19 cellular contexts compared by ENCODE assay signal in the genomic region with DNA sequence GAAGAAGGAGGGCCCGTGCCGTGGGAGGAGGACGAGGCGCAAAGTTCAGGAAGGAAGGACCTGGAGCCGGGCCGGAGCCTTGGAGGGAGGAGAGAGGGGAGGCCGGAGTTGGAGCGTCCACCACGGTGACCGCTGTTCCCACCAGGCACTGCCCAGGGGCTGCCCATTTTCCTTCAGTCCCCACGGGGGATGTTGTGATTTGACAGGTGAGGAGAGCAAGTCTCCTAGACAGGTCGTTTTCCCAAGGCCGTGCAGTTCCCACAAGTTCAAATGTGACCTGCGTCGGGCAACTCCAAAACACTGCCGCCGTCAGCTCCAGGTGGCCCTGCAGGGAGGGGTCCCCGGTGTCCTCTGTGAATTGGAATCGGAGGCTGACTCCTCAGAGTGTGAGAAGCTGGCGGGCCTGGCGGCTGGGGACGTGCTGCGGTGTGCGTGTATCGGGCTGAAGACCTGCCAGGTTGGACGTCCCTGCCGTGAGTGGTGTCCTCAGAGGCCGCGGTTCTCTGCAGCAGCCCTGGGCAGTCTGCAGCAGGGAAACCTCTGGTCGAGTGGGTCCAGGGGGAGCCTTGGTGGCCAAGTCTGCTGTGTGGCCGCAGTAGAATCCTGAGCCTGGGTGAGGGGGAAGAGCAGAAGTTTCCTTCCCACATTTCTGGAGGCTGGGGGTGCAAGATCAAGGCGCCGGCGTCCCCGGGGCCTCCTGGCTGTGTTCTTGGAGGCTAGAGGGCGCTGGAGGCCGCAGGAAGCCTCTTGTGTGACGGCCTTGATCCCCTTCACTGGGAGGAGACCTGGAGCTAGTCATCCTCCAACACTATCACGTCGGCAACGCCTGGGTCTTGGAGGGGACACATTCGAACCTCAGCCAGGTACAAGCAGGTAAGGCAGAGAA.
DNase-seq lines count a peak whose midpoint lies in the region; ATAC-seq and TF ChIP-seq lines count a peak whose summit lies in the region.
"Had no signal": no experiment of that assay in that cellular context is flagged by ENCODE, and none has a peak within 500 bp of the region (broad histone marks: within the 10 kb centered on the region; RNA-seq: fewer than 3 reads in every experiment).

No MANE protein-coding gene starts in this region.

- ATAC-seq in GM18907 (IDR thresholded peaks at IDR 0.05; ENCODE audit: unreplicated experiment) = no peak
- ATAC-seq: body of pancreas; effector memory CD8-positive, alpha-beta T cell; gastroesophageal sphincter; right cardiac atrium had no signal

- DNase-seq in cardiac muscle cell (ENCODE audit: low read depth in 1 of 2, low spot score in 1 of 2) = peak in 1 of 2 donors; percentile 41
- no peak for DNase-seq in right atrium auricular region (ENCODE audit: low spot score)
- peak; percentile 82 for DNase-seq in HuH-7.5 (ENCODE audit: low spot score)
- DNase-seq in erythroblast (lab: John Stamatoyannopoulos, UW) = peak; percentile 8 to 26
- peak; percentile 18 to 64 for DNase-seq in tibial artery
- DNase-seq in inferior parietal cortex (ENCODE audit: extremely low spot score) = no peak
- no peak for DNase-seq in medulla oblongata (ENCODE audit: extremely low spot score)
- DNase-seq: activated effector memory CD4-positive, alpha-beta T cell treated with anti-CD3 and anti-CD28 coated beads, Interleukin-2, amount 50 U/mL, for 16 hours; effector memory CD8-positive, alpha-beta T cell; GDM1; HCEC 1CT; kidney glomerular epithelial cell; naive B cell; stimulated activated naive CD4-positive, alpha-beta T cell treated with Interleukin-2 at 50 U/mL for 16 hours had no signal

- TF ChIP-seq POLR2A in erythroblast (IDR thresholded peaks at IDR 0.05; ENCODE audit: low read length) = no peak

- H3K9me3 ChIP-seq in cardiac muscle cell (ENCODE audit: low read depth) = no peaks in the 10 kb centered on the region
- H3K9me3 ChIP-seq in right atrium auricular region = no peaks in the 10 kb centered on the region
- H3K9me3 ChIP-seq in tibial artery = no peaks in the 10 kb centered on the region
- H3K9me3 ChIP-seq: BLaER1 treated with 17β-estradiol and CSF1 and Interleukin-3, amounts not matched to agents 10 nM and 100 nM; body of pancreas; gastroesophageal sphincter had no signal

- intact Hi-C loops in tibial artery (cut with DNase I; ENCODE audit: low total_unique reads) = no loop called here

- H3K27me3 ChIP-seq in cardiac muscle cell = no peaks in the 10 kb centered on the region
- H3K27me3 ChIP-seq in right atrium auricular region = no peaks in the 10 kb centered on the region
- H3K27me3 ChIP-seq in tibial artery = peaks cover 0 to 27% of the 10 kb centered on the region in 2 donors
- H3K27me3 ChIP-seq: BLaER1 treated with 17β-estradiol and CSF1 and Interleukin-3, amounts not matched to agents 10 nM and 100 nM had no signal

- no peaks in the 10 kb centered on the region for H3K4me1 ChIP-seq in cardiac muscle cell (ENCODE audit: low read depth)
- no peaks in the 10 kb centered on the region for H3K4me1 ChIP-seq in right atrium auricular region
- no peaks in the 10 kb centered on the region for H3K4me1 ChIP-seq in tibial artery
- H3K4me1 ChIP-seq: gastroesophageal sphincter had no signal

- H3K4me3 ChIP-seq in cardiac muscle cell (no peak overlapping the region), right atrium auricular region (no peak overlapping the region), tibial artery (no peak overlapping the region)
- H3K4me3 ChIP-seq: BLaER1 treated with 17β-estradiol and CSF1 and Interleukin-3, amounts not matched to agents 10 nM and 100 nM; body of pancreas; gastroesophageal sphincter had no signal

- H3K36me3 ChIP-seq in cardiac muscle cell (no peaks in the 10 kb centered on the region), right atrium auricular region (no peaks in the 10 kb centered on the region), tibial artery (no peaks in the 10 kb centered on the region)
- H3K36me3 ChIP-seq: gastroesophageal sphincter had no signal

- no peak overlapping the region for H3K27ac ChIP-seq in cardiac muscle cell
- no peak overlapping the region for H3K27ac ChIP-seq in right atrium auricular region
- no peak overlapping the region for H3K27ac ChIP-seq in tibial artery
- H3K27ac ChIP-seq: BLaER1 treated with 17β-estradiol and CSF1 and Interleukin-3, amounts not matched to agents 10 nM and 100 nM; gastroesophageal sphincter had no signal

- TF ChIP-seq CTCF in cardiac muscle cell (IDR thresholded peaks at IDR 0.05; ENCODE audit: low read depth, low read length) (peak; percentile 41), right atrium auricular region (IDR thresholded peaks at IDR 0.05) (no peak), tibial artery (IDR thresholded peaks at IDR 0.05) (no peak)

Comparison
In these comparisons a context has a peak if more than half of its experiments do, and no peak if none do; other contexts are left out.
1. DNase-seq: peak in HuH-7.5 (single experiment), erythroblast (2 of 2) and tibial artery (2 of 2); none in right atrium auricular region (single experiment), inferior parietal cortex (single experiment) and medulla oblongata (single experiment).